ENCODE assay signal across 1 cellular context in genomic region chr1:151819227-151819835, GRCh38.
TF ChIP-seq lines count a peak whose summit lies in the region.

No MANE protein-coding gene starts in this region.

TF ChIP-seq in H1, 55 proteins besides CTCF, POLR2A, EP300 and RAD21:
- TF ChIP-seq TEAD4 (IDR thresholded peaks at IDR 0.05; ENCODE audit: low read depth, low read length) (no peak), EGR1 (IDR thresholded peaks at IDR 0.05; ENCODE audit: borderline replicate concordance, low read depth, low read length) (no peak), TBP (IDR thresholded peaks at IDR 0.05; ENCODE audit: low read depth, low read length) (no peak)
